ENCODE assay signal across 1 cellular context in genomic region chr7:143906895-143907294, GRCh38.
TF ChIP-seq lines count a peak whose summit lies in the region.

No MANE protein-coding gene starts in this region.

TF ChIP-seq in HepG2, 621 proteins besides CTCF, POLR2A, EP300 and RAD21 (continued from another document and continues in another):
- TF ChIP-seq, protein P1, sequence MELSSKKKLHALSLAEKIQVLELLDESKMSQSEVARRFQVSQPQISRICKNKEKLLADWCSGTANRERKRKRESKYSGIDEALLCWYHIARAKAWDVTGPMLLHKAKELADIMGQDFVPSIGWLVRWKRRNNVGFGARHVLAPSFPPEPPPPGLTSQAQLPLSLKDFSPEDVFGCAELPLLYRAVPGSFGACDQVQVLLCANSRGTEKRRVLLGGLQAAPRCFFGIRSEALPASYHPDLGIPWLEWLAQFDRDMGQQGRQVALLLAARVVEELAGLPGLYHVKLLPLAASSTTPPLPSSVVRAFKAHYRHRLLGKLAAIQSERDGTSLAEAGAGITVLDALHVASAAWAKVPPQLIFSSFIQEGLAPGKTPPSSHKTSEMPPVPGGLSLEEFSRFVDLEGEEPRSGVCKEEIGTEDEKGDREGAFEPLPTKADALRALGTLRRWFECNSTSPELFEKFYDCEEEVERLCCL (CRISPR knock-in tag; IDR thresholded peaks at IDR 0.05; ENCODE audit: borderline replicate concordance), result no peak
- TF ChIP-seq ZNF280D (CRISPR knock-in tag; IDR thresholded peaks at IDR 0.05) (peak; percentile 95), HMG20B (CRISPR knock-in tag; conservative IDR thresholded peaks at IDR 0.05) (peak; percentile 88), SNAPC2 (CRISPR knock-in tag; IDR thresholded peaks at IDR 0.05) (no peak; the same call in 1 of the 2 replicates), SAFB2 (CRISPR knock-in tag; IDR thresholded peaks at IDR 0.05; ENCODE audit: borderline replicate concordance, low read depth) (no peak), NAIF1 (CRISPR knock-in tag; IDR thresholded peaks at IDR 0.05; ENCODE audit: borderline replicate concordance) (no peak), ZUFSP (CRISPR knock-in tag; IDR thresholded peaks at IDR 0.05; ENCODE audit: borderline replicate concordance) (no peak), FOXP4 (CRISPR knock-in tag; IDR thresholded peaks at IDR 0.05) (peak; percentile 81), ZNF281 (CRISPR knock-in tag; IDR thresholded peaks at IDR 0.05; ENCODE audit: borderline replicate concordance) (peak; percentile 80), KLF13 (CRISPR knock-in tag; IDR thresholded peaks at IDR 0.05) (no peak), STAG1 (CRISPR knock-in tag; IDR thresholded peaks at IDR 0.05) (peak; percentile 27), NFE2L2 (IDR thresholded peaks at IDR 0.05; ENCODE audit: low read length) (no peak), ZMYM3 (CRISPR knock-in tag; IDR thresholded peaks at IDR 0.05) (peak; percentile 90), REXO4 (CRISPR knock-in tag; IDR thresholded peaks at IDR 0.05; ENCODE audit: borderline replicate concordance) (no peak), FOSL2 (CRISPR knock-in tag; IDR thresholded peaks at IDR 0.05) (peak; percentile 82), SP4 (CRISPR knock-in tag; IDR thresholded peaks at IDR 0.05) (no peak), ZNF839 (CRISPR knock-in tag; IDR thresholded peaks at IDR 0.05; ENCODE audit: borderline replicate concordance) (no peak), MYPOP (CRISPR knock-in tag; IDR thresholded peaks at IDR 0.05) (peak; percentile 75; the same call in 1 of the 2 replicates), ZNF121 (CRISPR knock-in tag; IDR thresholded peaks at IDR 0.05) (peak; percentile 51; the same call in 1 of the 2 replicates), ESRRA (CRISPR knock-in tag; IDR thresholded peaks at IDR 0.05; ENCODE audit: low read depth) (peak; percentile 97), PAF1 (CRISPR knock-in tag; IDR thresholded peaks at IDR 0.05) (no peak), HOXA7 (CRISPR knock-in tag; IDR thresholded peaks at IDR 0.05) (no peak), RORA (CRISPR knock-in tag; IDR thresholded peaks at IDR 0.05) (no peak), ZNF383 (CRISPR knock-in tag; IDR thresholded peaks at IDR 0.05; ENCODE audit: borderline replicate concordance) (no peak), DNMT3B (CRISPR knock-in tag; conservative IDR thresholded peaks at IDR 0.05) (no peak), SMAD1 (CRISPR knock-in tag; IDR thresholded peaks at IDR 0.05; ENCODE audit: borderline replicate concordance, low read depth) (no peak), ETV5 (CRISPR knock-in tag; IDR thresholded peaks at IDR 0.05; ENCODE audit: borderline replicate concordance) (peak; percentile 97), ZFP62 (CRISPR knock-in tag; IDR thresholded peaks at IDR 0.05) (no peak), ZKSCAN1 (IDR thresholded peaks at IDR 0.05; ENCODE audit: low read length) (peak; percentile 47; the same call in 1 of the 2 replicates), NCOA1 (CRISPR knock-in tag; IDR thresholded peaks at IDR 0.05) (peak; percentile 83; the same call in 1 of the 2 replicates), GLMP (CRISPR knock-in tag; IDR thresholded peaks at IDR 0.05; ENCODE audit: borderline replicate concordance) (no peak), MEIS1 (CRISPR knock-in tag; IDR thresholded peaks at IDR 0.05; ENCODE audit: borderline replicate concordance) (0 out of 2 replicates have a peak, but pooled peaks have one; percentile 37)
- TF ChIP-seq, protein P2, sequence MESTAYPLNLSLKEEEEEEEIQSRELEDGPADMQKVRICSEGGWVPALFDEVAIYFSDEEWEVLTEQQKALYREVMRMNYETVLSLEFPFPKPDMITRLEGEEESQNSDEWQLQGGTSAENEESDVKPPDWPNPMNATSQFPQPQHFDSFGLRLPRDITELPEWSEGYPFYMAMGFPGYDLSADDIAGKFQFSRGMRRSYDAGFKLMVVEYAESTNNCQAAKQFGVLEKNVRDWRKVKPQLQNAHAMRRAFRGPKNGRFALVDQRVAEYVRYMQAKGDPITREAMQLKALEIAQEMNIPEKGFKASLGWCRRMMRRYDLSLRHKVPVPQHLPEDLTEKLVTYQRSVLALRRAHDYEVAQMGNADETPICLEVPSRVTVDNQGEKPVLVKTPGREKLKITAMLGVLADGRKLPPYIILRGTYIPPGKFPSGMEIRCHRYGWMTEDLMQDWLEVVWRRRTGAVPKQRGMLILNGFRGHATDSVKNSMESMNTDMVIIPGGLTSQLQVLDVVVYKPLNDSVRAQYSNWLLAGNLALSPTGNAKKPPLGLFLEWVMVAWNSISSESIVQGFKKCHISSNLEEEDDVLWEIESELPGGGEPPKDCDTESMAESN (CRISPR knock-in tag; conservative IDR thresholded peaks at IDR 0.05), result peak; percentile 62; the same call in 1 of the 2 replicates
- TF ChIP-seq, protein P3, sequence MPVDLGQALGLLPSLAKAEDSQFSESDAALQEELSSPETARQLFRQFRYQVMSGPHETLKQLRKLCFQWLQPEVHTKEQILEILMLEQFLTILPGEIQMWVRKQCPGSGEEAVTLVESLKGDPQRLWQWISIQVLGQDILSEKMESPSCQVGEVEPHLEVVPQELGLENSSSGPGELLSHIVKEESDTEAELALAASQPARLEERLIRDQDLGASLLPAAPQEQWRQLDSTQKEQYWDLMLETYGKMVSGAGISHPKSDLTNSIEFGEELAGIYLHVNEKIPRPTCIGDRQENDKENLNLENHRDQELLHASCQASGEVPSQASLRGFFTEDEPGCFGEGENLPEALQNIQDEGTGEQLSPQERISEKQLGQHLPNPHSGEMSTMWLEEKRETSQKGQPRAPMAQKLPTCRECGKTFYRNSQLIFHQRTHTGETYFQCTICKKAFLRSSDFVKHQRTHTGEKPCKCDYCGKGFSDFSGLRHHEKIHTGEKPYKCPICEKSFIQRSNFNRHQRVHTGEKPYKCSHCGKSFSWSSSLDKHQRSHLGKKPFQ (CRISPR knock-in tag; IDR thresholded peaks at IDR 0.05; ENCODE audit: insufficient replicate concordance), result no peak
- TF ChIP-seq, protein P4, sequence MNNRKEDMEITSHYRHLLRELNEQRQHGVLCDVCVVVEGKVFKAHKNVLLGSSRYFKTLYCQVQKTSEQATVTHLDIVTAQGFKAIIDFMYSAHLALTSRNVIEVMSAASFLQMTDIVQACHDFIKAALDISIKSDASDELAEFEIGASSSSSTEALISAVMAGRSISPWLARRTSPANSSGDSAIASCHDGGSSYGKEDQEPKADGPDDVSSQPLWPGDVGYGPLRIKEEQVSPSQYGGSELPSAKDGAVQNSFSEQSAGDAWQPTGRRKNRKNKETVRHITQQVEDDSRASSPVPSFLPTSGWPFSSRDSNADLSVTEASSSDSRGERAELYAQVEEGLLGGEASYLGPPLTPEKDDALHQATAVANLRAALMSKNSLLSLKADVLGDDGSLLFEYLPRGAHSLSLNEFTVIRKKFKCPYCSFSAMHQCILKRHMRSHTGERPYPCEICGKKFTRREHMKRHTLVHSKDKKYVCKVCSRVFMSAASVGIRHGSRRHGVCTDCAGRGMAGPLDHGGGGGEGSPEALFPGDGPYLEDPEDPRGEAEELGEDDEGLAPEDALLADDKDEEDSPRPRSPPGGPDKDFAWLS (CRISPR knock-in tag; IDR thresholded peaks at IDR 0.05; ENCODE audit: borderline replicate concordance), result no peak
- TF ChIP-seq, protein P5, sequence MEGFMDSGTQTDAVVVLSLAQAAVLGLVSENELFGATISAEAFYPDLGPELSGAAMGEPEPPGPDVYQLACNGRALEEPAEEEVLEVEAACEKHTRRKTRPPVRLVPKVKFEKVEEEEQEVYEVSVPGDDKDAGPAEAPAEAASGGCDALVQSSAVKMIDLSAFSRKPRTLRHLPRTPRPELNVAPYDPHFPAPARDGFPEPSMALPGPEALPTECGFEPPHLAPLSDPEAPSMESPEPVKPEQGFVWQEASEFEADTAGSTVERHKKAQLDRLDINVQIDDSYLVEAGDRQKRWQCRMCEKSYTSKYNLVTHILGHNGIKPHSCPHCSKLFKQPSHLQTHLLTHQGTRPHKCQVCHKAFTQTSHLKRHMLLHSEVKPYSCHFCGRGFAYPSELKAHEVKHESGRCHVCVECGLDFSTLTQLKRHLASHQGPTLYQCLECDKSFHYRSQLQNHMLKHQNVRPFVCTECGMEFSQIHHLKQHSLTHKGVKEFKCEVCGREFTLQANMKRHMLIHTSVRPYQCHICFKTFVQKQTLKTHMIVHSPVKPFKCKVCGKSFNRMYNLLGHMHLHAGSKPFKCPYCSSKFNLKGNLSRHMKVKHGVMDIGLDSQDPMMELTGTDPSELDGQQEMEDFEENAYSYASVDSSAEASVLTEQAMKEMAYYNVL (CRISPR knock-in tag; IDR thresholded peaks at IDR 0.05; ENCODE audit: borderline replicate concordance), result peak; percentile 41; the same call in 1 of the 2 replicates
